In genomic region chr15:29115093-29115991, GRCh38 we compare ENCODE assay signal across 10 cellular contexts.
DNase-seq lines count a peak whose midpoint lies in the region; ATAC-seq and TF ChIP-seq lines count a peak whose summit lies in the region.
"Had no signal": no experiment of that assay in that cellular context is flagged by ENCODE, and none has a peak within 500 bp of the region (broad histone marks: within the 10 kb centered on the region; RNA-seq: fewer than 3 reads in every experiment).

No MANE protein-coding gene starts in this region.

- H3K27me3 ChIP-seq in lower lobe of right lung (ENCODE audit: low read depth) = peaks cover 23% of the 10 kb centered on the region
- H3K27me3 ChIP-seq in CD4-positive, alpha-beta memory T cell (ENCODE audit: insufficient read depth, low read length) = no peaks in the 10 kb centered on the region

- H3K27ac ChIP-seq in lower lobe of right lung = no peak overlapping the region
- no peak overlapping the region for H3K27ac ChIP-seq in urinary bladder (ENCODE audit: low read depth)
- H3K27ac ChIP-seq in CD4-positive, alpha-beta memory T cell (ENCODE audit: low read depth, low read length) = no peak overlapping the region

- no peak overlapping the region for H3K27ac Mint-ChIP-seq in activated naive CD4-positive, alpha-beta T cell treated with anti-CD3 and anti-CD28 coated beads for 36 hours
- no peak overlapping the region for H3K27ac Mint-ChIP-seq in activated naive CD4-positive, alpha-beta T cell treated with anti-CD3 and anti-CD28 coated beads, Interleukin-2, amount 10 ng/mL, durations not matched to agents 7 days and 5 days
- peak overlapping the region in 2 of 7 donors; percentile 29 to 58 for H3K27ac Mint-ChIP-seq in CD4-positive, alpha-beta memory T cell

- no peak for ATAC-seq in lower lobe of right lung
- no peak for ATAC-seq in HG02981 (IDR thresholded peaks at IDR 0.05; ENCODE audit: unreplicated experiment)

- CTCF ChIA-PET in activated naive CD4-positive, alpha-beta T cell treated with anti-CD3 and anti-CD28 coated beads for 36 hours (lab: Charles Lee) = interaction anchor here (1.3 kb wide), 2 partner anchors 11 to 25 kb away, joined by 3 to 4 read pairs; no protein-coding TSS in a partner anchor
- CTCF ChIA-PET in activated naive CD4-positive, alpha-beta T cell treated with anti-CD3 and anti-CD28 coated beads, Interleukin-2, amount 10 ng/mL, durations not matched to agents 7 days and 5 days (lab: Charles Lee) = interaction anchor here (0.8 kb wide), 1 partner anchor 32 kb away, joined by 3 read pairs; no protein-coding TSS in a partner anchor
- CTCF ChIA-PET in CD4-positive, alpha-beta memory T cell (lab: Charles Lee; ENCODE audit: partially characterized antibody) = no interaction called here

- no peaks in the 10 kb centered on the region for H3K9me3 Mint-ChIP-seq in activated naive CD4-positive, alpha-beta T cell treated with anti-CD3 and anti-CD28 coated beads for 36 hours
- no peaks in the 10 kb centered on the region for H3K9me3 Mint-ChIP-seq in activated naive CD4-positive, alpha-beta T cell treated with anti-CD3 and anti-CD28 coated beads, Interleukin-2, amount 10 ng/mL, durations not matched to agents 7 days and 5 days
- H3K9me3 Mint-ChIP-seq in CD4-positive, alpha-beta memory T cell = no peaks in the 10 kb centered on the region

- H3K4me3 Mint-ChIP-seq in activated naive CD4-positive, alpha-beta T cell treated with anti-CD3 and anti-CD28 coated beads for 36 hours = no peak overlapping the region
- H3K4me3 Mint-ChIP-seq in activated naive CD4-positive, alpha-beta T cell treated with anti-CD3 and anti-CD28 coated beads, Interleukin-2, amount 10 ng/mL, durations not matched to agents 7 days and 5 days = no peak overlapping the region
- H3K4me3 Mint-ChIP-seq in CD4-positive, alpha-beta memory T cell = peak overlapping the region in 4 of 8 donors; percentile 9 to 56 (median 32)

- no peaks in the 10 kb centered on the region for H3K4me1 ChIP-seq in lower lobe of right lung
- H3K4me1 ChIP-seq in urinary bladder (ENCODE audit: insufficient read depth) = no peaks in the 10 kb centered on the region
- H3K4me1 ChIP-seq in CD4-positive, alpha-beta memory T cell (ENCODE audit: insufficient read depth, low read length) = no peaks in the 10 kb centered on the region

- H3K36me3 Mint-ChIP-seq in activated naive CD4-positive, alpha-beta T cell treated with anti-CD3 and anti-CD28 coated beads for 36 hours (ENCODE audit: low read depth) = peaks cover 2% of the 10 kb centered on the region
- H3K36me3 Mint-ChIP-seq in activated naive CD4-positive, alpha-beta T cell treated with anti-CD3 and anti-CD28 coated beads, Interleukin-2, amount 10 ng/mL, durations not matched to agents 7 days and 5 days = no peaks in the 10 kb centered on the region
- no peaks in the 10 kb centered on the region for H3K36me3 Mint-ChIP-seq in CD4-positive, alpha-beta memory T cell

- DNase-seq in activated naive CD4-positive, alpha-beta T cell treated with anti-CD3 and anti-CD28 coated beads for 36 hours = peak; percentile 14
- no peak for DNase-seq in activated naive CD4-positive, alpha-beta T cell treated with anti-CD3 and anti-CD28 coated beads, Interleukin-2, amount 10 ng/mL, durations not matched to agents 7 days and 5 days
- DNase-seq in cerebellum (ENCODE audit: low spot score) = peak; percentile 60
- DNase-seq in lower lobe of right lung = no peak
- no peak for DNase-seq in CD4-positive, alpha-beta memory T cell
- DNase-seq in SHP77 treated with DMSO at 0.1 percent for 48 hours (lab: John Stamatoyannopoulos, UW) = no peak
- DNase-seq: DMS53 had no signal

- 3% methylated on average over 46 of the region's 46 CpGs for WGBS in urinary bladder

- POLR2A ChIA-PET in CD4-positive, alpha-beta memory T cell (lab: Charles Lee; ENCODE audit: partially characterized antibody) = no interaction called here

- no peaks in the 10 kb centered on the region for H3K27me3 Mint-ChIP-seq in activated naive CD4-positive, alpha-beta T cell treated with anti-CD3 and anti-CD28 coated beads for 36 hours (ENCODE audit: low read depth)
- peaks cover 19% of the 10 kb centered on the region for H3K27me3 Mint-ChIP-seq in activated naive CD4-positive, alpha-beta T cell treated with anti-CD3 and anti-CD28 coated beads, Interleukin-2, amount 10 ng/mL, durations not matched to agents 7 days and 5 days
- no peaks in the 10 kb centered on the region for H3K27me3 Mint-ChIP-seq in CD4-positive, alpha-beta memory T cell

- H3K4me1 Mint-ChIP-seq in activated naive CD4-positive, alpha-beta T cell treated with anti-CD3 and anti-CD28 coated beads for 36 hours (ENCODE audit: low read depth) = peaks cover 13% of the 10 kb centered on the region
- peaks cover 5% of the 10 kb centered on the region for H3K4me1 Mint-ChIP-seq in activated naive CD4-positive, alpha-beta T cell treated with anti-CD3 and anti-CD28 coated beads, Interleukin-2, amount 10 ng/mL, durations not matched to agents 7 days and 5 days
- peaks cover 9 to 15% (median 11%) of the 10 kb centered on the region in 4 donors for H3K4me1 Mint-ChIP-seq in CD4-positive, alpha-beta memory T cell

- H3K4me3 ChIP-seq in lower lobe of right lung (peak overlapping the region; percentile 38), urinary bladder (ENCODE audit: low read depth, low read length) (peak overlapping the region; percentile 25)
- no peak overlapping the region for H3K4me3 ChIP-seq in CD4-positive, alpha-beta memory T cell (ENCODE audit: low read length in 2 of 2)
- H3K4me3 ChIP-seq: lung had no signal

- intact Hi-C loops in activated naive CD4-positive, alpha-beta T cell treated with anti-CD3 and anti-CD28 coated beads for 36 hours (cut with micrococcal nuclease) = no loop called here
- intact Hi-C loops in lower lobe of right lung (cut with DNase I) = no loop called here
- intact Hi-C loops in CD4-positive, alpha-beta memory T cell (cut with micrococcal nuclease) = no loop called here

- H3K9me3 ChIP-seq in lower lobe of right lung = no peaks in the 10 kb centered on the region
- no peaks in the 10 kb centered on the region for H3K9me3 ChIP-seq in CD4-positive, alpha-beta memory T cell (ENCODE audit: control insufficient read depth in 1 of 2, low read length in 2 of 2)

- H3K36me3 ChIP-seq in lower lobe of right lung (no peaks in the 10 kb centered on the region), urinary bladder (ENCODE audit: insufficient read depth) (no peaks in the 10 kb centered on the region)
- H3K36me3 ChIP-seq in CD4-positive, alpha-beta memory T cell (ENCODE audit: insufficient read depth, low read length) = no peaks in the 10 kb centered on the region

- peak; percentile 27 for TF ChIP-seq CTCF in lower lobe of right lung (IDR thresholded peaks at IDR 0.05)

Comparison
In these comparisons a context has a peak if more than half of its experiments do, and no peak if none do; other contexts are left out.
1. DNase-seq: peak in activated naive CD4-positive, alpha-beta T cell treated with anti-CD3 and anti-CD28 coated beads for 36 hours (single experiment) and cerebellum (single experiment); none in activated naive CD4-positive, alpha-beta T cell treated with anti-CD3 and anti-CD28 coated beads, Interleukin-2, amount 10 ng/mL, durations not matched to agents 7 days and 5 days (single experiment), lower lobe of right lung (single experiment), CD4-positive, alpha-beta memory T cell (0 of 5) and SHP77 treated with DMSO at 0.1 percent for 48 hours (single experiment).
2. H3K4me3 ChIP-seq: peak in lower lobe of right lung (single experiment) and urinary bladder (single experiment); none in CD4-positive, alpha-beta memory T cell (0 of 2).